21 cellular contexts compared by ENCODE assay signal in the genomic region with DNA sequence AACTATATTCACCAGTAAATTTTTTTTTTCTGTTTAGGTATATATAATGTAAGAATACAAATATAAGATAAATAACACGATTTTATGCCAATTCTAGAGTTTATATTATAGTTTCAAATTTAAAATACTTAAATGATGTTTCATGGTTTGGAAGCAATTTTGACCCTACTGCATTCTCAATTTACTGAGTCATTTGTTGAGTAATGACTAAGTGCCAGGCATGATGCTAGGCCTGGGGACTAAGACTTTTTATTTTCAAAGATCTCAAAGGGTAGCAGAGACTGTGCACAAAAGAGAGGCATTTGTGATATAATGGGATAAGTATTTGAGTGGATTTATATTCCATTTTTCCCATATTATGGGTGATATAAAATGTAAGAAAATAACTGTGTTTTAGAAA.
A peak's percentile ranks its signal among the peaks of the same experiment; 100 is the strongest.
DNase-seq lines count a peak whose midpoint lies in the region; ATAC-seq, FAIRE-seq and TF ChIP-seq lines count a peak whose summit lies in the region.
"Had no signal": no experiment of that assay in that cellular context is flagged by ENCODE, and none has a peak within 500 bp of the region (broad histone marks: within the 10 kb centered on the region; RNA-seq: fewer than 3 reads in every experiment).

No MANE protein-coding gene starts in this region.

- H3K27ac Mint-ChIP-seq in chondrocyte (ENCODE audit: unreplicated experiment) (peak overlapping the region; percentile 56), glutamatergic neuron (ENCODE audit: unreplicated experiment) (no peak overlapping the region)
- H3K27ac Mint-ChIP-seq: H9, progenitor cell of endocrine pancreas had no signal

- no peak for FAIRE-seq in pancreas (lab: Jason Lieb, UNC)
- FAIRE-seq: G401.6, GM18507 had no signal

- H3K4me1 ChIP-seq in pancreas, result peaks cover 0 to 7% (median 0%) of the 10 kb centered on the region in 3 donors
- H3K4me1 ChIP-seq: upper lobe of left lung had no signal

- H3K9me3 Mint-ChIP-seq in chondrocyte (ENCODE audit: low read depth) (peaks cover 7% of the 10 kb centered on the region), glutamatergic neuron (ENCODE audit: unreplicated experiment) (no peaks in the 10 kb centered on the region)
- H3K9me3 Mint-ChIP-seq: H9 had no signal

- 45 to 66% methylated on average over 1 of the region's 1 CpG for WGBS in pancreas, 2 donors

- no peaks in the 10 kb centered on the region for H3K27me3 ChIP-seq in pancreas
- H3K27me3 ChIP-seq: upper lobe of left lung had no signal

- DNase-seq in AG09309 (ENCODE audit: low read depth) (peak; percentile 43), M059J (ENCODE audit: low read depth) (peak; percentile 80), chondrocyte (ENCODE audit: low spot score) (no peak), myocyte (ENCODE audit: low read depth) (peak; percentile 44), COLO668 (lab: John Stamatoyannopoulos, UW; ENCODE audit: unreplicated experiment) (no peak), glutamatergic neuron (no peak), pancreas (no peak)
- DNase-seq in activated CD8-positive, alpha-beta memory T cell treated with anti-CD3 and anti-CD28 coated beads for 24 hours, result no peak
- DNase-seq: activated naive CD4-positive, alpha-beta T cell; H9; islet precursor cell; MV-4-11; NCI-H2171 treated with DMSO at 0.1 percent for 48 hours; stimulated activated CD4-positive, alpha-beta T cell treated with anti-CD3 and anti-CD28 coated beads, Interleukin-2, amount 100 ng/mL, for 48 hours; upper lobe of left lung had no signal

- H3K27me3 Mint-ChIP-seq in chondrocyte (ENCODE audit: low read depth) (no peaks in the 10 kb centered on the region), glutamatergic neuron (ENCODE audit: unreplicated experiment) (no peaks in the 10 kb centered on the region)

- ATAC-seq in pancreas, result no peak
- ATAC-seq: esophagus mucosa had no signal

- no peaks in the 10 kb centered on the region for H3K9me3 ChIP-seq in pancreas
- H3K9me3 ChIP-seq: upper lobe of left lung had no signal

- H3K4me3 Mint-ChIP-seq in chondrocyte (ENCODE audit: unreplicated experiment), result no peak overlapping the region
- no peak overlapping the region for H3K4me3 Mint-ChIP-seq in glutamatergic neuron (ENCODE audit: unreplicated experiment)
- H3K4me3 Mint-ChIP-seq: H9 had no signal

- no peaks in the 10 kb centered on the region for H3K36me3 ChIP-seq in pancreas
- H3K36me3 ChIP-seq: upper lobe of left lung had no signal

- peaks cover 4% of the 10 kb centered on the region for H3K36me3 Mint-ChIP-seq in chondrocyte (ENCODE audit: low read depth)
- no peaks in the 10 kb centered on the region for H3K36me3 Mint-ChIP-seq in glutamatergic neuron (ENCODE audit: unreplicated experiment)

- H3K4me1 Mint-ChIP-seq in chondrocyte (ENCODE audit: low read depth) (peaks cover 17% of the 10 kb centered on the region), glutamatergic neuron (ENCODE audit: low read depth, unreplicated experiment) (peaks cover 2% of the 10 kb centered on the region)
- H3K4me1 Mint-ChIP-seq: H9 had no signal

- H3K27ac ChIP-seq in pancreas, result no peak overlapping the region
- H3K27ac ChIP-seq: HL-60, SK-N-MC, upper lobe of left lung had no signal

- H3K4me3 ChIP-seq in AG09309 (ENCODE audit: control insufficient read depth, low read depth, low read length) (no peak overlapping the region), pancreas (no peak overlapping the region)
- H3K4me3 ChIP-seq: SK-N-MC, upper lobe of left lung had no signal

- intact Hi-C loops in pancreas (cut with DNase I), result no loop called here

- TF ChIP-seq CTCF in AG09309 (IDR thresholded peaks at IDR 0.05; ENCODE audit: control insufficient read depth, insufficient read depth, low read depth, low read length, missing control alignments), result no peak
- no peak for TF ChIP-seq CTCF in chondrocyte (IDR thresholded peaks at IDR 0.05)
- TF ChIP-seq CTCF in glutamatergic neuron (IDR thresholded peaks at IDR 0.05; ENCODE audit: partially characterized antibody, unreplicated experiment), result no peak
- TF ChIP-seq CTCF in pancreas (IDR thresholded peaks at IDR 0.05), result no peak

Comparison
In these comparisons a context has a peak if more than half of its experiments do, and no peak if none do; other contexts are left out.
1. DNase-seq: peak in AG09309 (single experiment), M059J (single experiment) and myocyte (single experiment); none in chondrocyte (single experiment), activated CD8-positive, alpha-beta memory T cell treated with anti-CD3 and anti-CD28 coated beads for 24 hours (single experiment), COLO668 (single experiment), glutamatergic neuron (single experiment) and pancreas (0 of 6).